31 cellular contexts compared by ENCODE assay signal in the genomic region with DNA sequence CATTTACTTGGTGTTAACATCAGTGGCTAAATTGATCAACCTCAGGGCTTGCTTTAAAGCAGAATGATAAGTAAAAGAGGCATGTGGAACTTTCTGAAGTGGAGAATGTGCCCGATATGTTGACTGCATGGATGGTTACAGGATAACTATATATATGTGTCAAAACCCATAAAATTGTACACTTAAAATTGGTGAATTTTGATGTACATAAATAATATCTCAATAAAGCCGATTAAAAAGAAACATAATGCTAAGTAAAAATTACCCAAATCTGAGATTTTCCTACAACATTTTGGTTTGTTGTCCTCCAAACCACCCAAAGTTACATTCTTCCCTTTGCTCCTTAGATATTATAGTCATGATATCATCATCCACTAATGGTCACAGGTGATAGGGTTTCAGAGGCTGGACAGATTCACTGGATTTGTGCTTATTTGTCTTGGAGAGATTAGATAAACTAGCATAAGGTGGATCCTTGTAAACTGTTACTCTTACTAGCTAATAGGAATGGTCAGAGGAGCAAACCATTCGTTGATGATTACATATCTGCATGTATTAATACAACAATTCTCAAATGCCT.
DNase-seq lines count a peak whose midpoint lies in the region; ATAC-seq, FAIRE-seq and TF ChIP-seq lines count a peak whose summit lies in the region.
"Had no signal": no experiment of that assay in that cellular context is flagged by ENCODE, and none has a peak within 500 bp of the region (broad histone marks: within the 10 kb centered on the region; RNA-seq: fewer than 3 reads in every experiment).

No MANE protein-coding gene starts in this region.

- WGBS in smooth muscle cell (ENCODE audit: low lambda C conversion rate) = 68% methylated on average over 3 of the region's 3 CpGs

- H3K27me3 Mint-ChIP-seq in CD8-positive, alpha-beta memory T cell = no peaks in the 10 kb centered on the region
- H3K27me3 Mint-ChIP-seq: brain; naive thymus-derived CD8-positive, alpha-beta T cell had no signal

- DNase-seq in DMS53 (lab: John Stamatoyannopoulos, UW) (peak; percentile 8), DMS53 treated with DMSO at 0.1 percent for 48 hours (lab: John Stamatoyannopoulos, UW; ENCODE audit: unreplicated experiment) (no peak), brain microvascular endothelial cell (peak; percentile 48), smooth muscle cell (lab: John Stamatoyannopoulos, UW; ENCODE audit: unreplicated experiment) (no peak), GM20000 (ENCODE audit: low spot score) (no peak)
- no peak for DNase-seq in CD8-positive, alpha-beta memory T cell
- DNase-seq: activated CD4-positive, alpha-beta T cell treated with anti-CD3 and anti-CD28 coated beads, Interleukin-2, amount 50 U/mL, for 48 hours; activated CD8-positive, alpha-beta memory T cell treated with anti-CD3 and anti-CD28 coated beads, Interleukin-2, amount 50 U/mL, for 4 hours; activated naive CD4-positive, alpha-beta T cell treated with Interleukin-2 at 50 U/mL for 16 hours; colonic mucosa; effector CD8-positive, alpha-beta T cell; erythroblast; glutamatergic neuron; islet precursor cell; MG63; midbrain; naive thymus-derived CD8-positive, alpha-beta T cell; NCI-H1105; NCI-H187 treated with DMSO at 0.1 percent for 48 hours; NCI-H2171 treated with DMSO at 0.1 percent for 48 hours; NCI-H510A treated with DMSO at 0.1 percent for 48 hours; retina; stimulated activated CD4-positive, alpha-beta T cell treated with anti-CD3 and anti-CD28 coated beads, Interleukin-1b, Interleukin-23, amount 100 ng/mL, for 48 hours; stimulated activated naive CD8-positive, alpha-beta T cell treated with anti-CD3 and anti-CD28 coated beads, Interleukin-15, Interleukin-2, amounts not matched to agents 100 U/mL and 50 U/mL, for 24 hours had no signal

- H4K20me1 ChIP-seq in smooth muscle cell (ENCODE audit: low read depth) = no peaks in the 10 kb centered on the region

- H3K27ac ChIP-seq in brain microvascular endothelial cell (peak overlapping the region; percentile 100), smooth muscle cell (ENCODE audit: low read depth) (peak overlapping the region; percentile 99)
- H3K27ac ChIP-seq in CD8-positive, alpha-beta memory T cell (ENCODE audit: low read depth, low read length) = no peak overlapping the region
- H3K27ac ChIP-seq: 22Rv1, colonic mucosa, SK-N-MC had no signal

- no peak overlapping the region for H3K27ac Mint-ChIP-seq in CD8-positive, alpha-beta memory T cell
- H3K27ac Mint-ChIP-seq: naive thymus-derived CD8-positive, alpha-beta T cell had no signal

- no peaks in the 10 kb centered on the region for H3K9me3 ChIP-seq in smooth muscle cell (replicated peaks; ENCODE audit: low read depth)
- no peaks in the 10 kb centered on the region for H3K9me3 ChIP-seq in CD8-positive, alpha-beta memory T cell (ENCODE audit: low read length)
- H3K9me3 ChIP-seq: colonic mucosa had no signal

- H3K27me3 ChIP-seq in brain microvascular endothelial cell (replicated peaks) = no peaks in the 10 kb centered on the region
- H3K27me3 ChIP-seq in smooth muscle cell (ENCODE audit: low read depth) = no peaks in the 10 kb centered on the region
- no peaks in the 10 kb centered on the region for H3K27me3 ChIP-seq in CD8-positive, alpha-beta memory T cell (ENCODE audit: insufficient read depth, low read length, poor library complexity, severe bottlenecking)
- H3K27me3 ChIP-seq: colonic mucosa, MG63 had no signal

- TF ChIP-seq CTCF in brain microvascular endothelial cell (IDR thresholded peaks at IDR 0.05; ENCODE audit: low read depth, low read length, missing control alignments) (no peak), smooth muscle cell (IDR thresholded peaks at IDR 0.05; ENCODE audit: borderline replicate concordance, insufficient read depth, poor library complexity, severe bottlenecking) (no peak), GM20000 (IDR thresholded peaks at IDR 0.05; ENCODE audit: extremely low read depth, missing control alignments) (no peak)

- H3K4me3 Mint-ChIP-seq in CD8-positive, alpha-beta memory T cell = no peak overlapping the region
- H3K4me3 Mint-ChIP-seq: naive thymus-derived CD8-positive, alpha-beta T cell had no signal

- H2AFZ ChIP-seq in smooth muscle cell (ENCODE audit: low read depth) = no peak overlapping the region

- H3K36me3 Mint-ChIP-seq in CD8-positive, alpha-beta memory T cell = no peaks in the 10 kb centered on the region
- H3K36me3 Mint-ChIP-seq: brain; naive thymus-derived CD8-positive, alpha-beta T cell had no signal

- peaks cover 0 to 2% (median 0%) of the 10 kb centered on the region in 5 donors for H3K9me3 Mint-ChIP-seq in CD8-positive, alpha-beta memory T cell

- CTCF ChIA-PET in CD8-positive, alpha-beta memory T cell (lab: Charles Lee) = no interaction called here

- H3K4me3 ChIP-seq in brain microvascular endothelial cell (ENCODE audit: low read depth, low read length) (no peak overlapping the region), smooth muscle cell (no peak overlapping the region)
- H3K4me3 ChIP-seq in CD8-positive, alpha-beta memory T cell (ENCODE audit: low read length) = no peak overlapping the region
- H3K4me3 ChIP-seq: colonic mucosa, MG63, SK-N-MC had no signal

- no peak for ATAC-seq in HG02571 (IDR thresholded peaks at IDR 0.05; ENCODE audit: unreplicated experiment)
- ATAC-seq: activated CD4-positive, CD25-positive, alpha-beta regulatory T cell treated with anti-CD3 and anti-CD28 coated beads, Interleukin-2, amount 50 U/mL, for 24 hours; naive thymus-derived CD8-positive, alpha-beta T cell; stimulated activated naive CD8-positive, alpha-beta T cell treated with anti-CD3 and anti-CD28 coated beads, Interleukin-15, Interleukin-2, amounts not matched to agents 100 U/mL and 50 U/mL, for 24 hours had no signal

- H3K9ac ChIP-seq in smooth muscle cell (ENCODE audit: low read depth) = peak overlapping the region; percentile 40

- POLR2A ChIA-PET in CD8-positive, alpha-beta memory T cell (lab: Charles Lee) = no interaction called here

- peaks cover 7% of the 10 kb centered on the region for H3K79me2 ChIP-seq in smooth muscle cell (ENCODE audit: low read depth)

- H3F3A ChIP-seq in smooth muscle cell (ENCODE audit: low read depth) = peaks cover 36% of the 10 kb centered on the region

- no peaks in the 10 kb centered on the region for H3K36me3 ChIP-seq in brain microvascular endothelial cell (replicated peaks)
- H3K36me3 ChIP-seq in smooth muscle cell (ENCODE audit: low read depth) = no peaks in the 10 kb centered on the region
- no peaks in the 10 kb centered on the region for H3K36me3 ChIP-seq in CD8-positive, alpha-beta memory T cell (ENCODE audit: insufficient read depth, low read length)
- H3K36me3 ChIP-seq: colonic mucosa, MG63 had no signal

- no peaks in the 10 kb centered on the region for H3K4me1 Mint-ChIP-seq in CD8-positive, alpha-beta memory T cell
- H3K4me1 Mint-ChIP-seq: naive thymus-derived CD8-positive, alpha-beta T cell had no signal

- peak; percentile 55 for FAIRE-seq in islet of Langerhans (lab: Jason Lieb, UNC)
- FAIRE-seq: urothelium cell line had no signal

- H3K4me2 ChIP-seq in smooth muscle cell = peak overlapping the region; percentile 60

- H3K4me1 ChIP-seq in smooth muscle cell (ENCODE audit: low read depth) = peaks cover 11% of the 10 kb centered on the region
- H3K4me1 ChIP-seq in CD8-positive, alpha-beta memory T cell (ENCODE audit: insufficient read depth, low read length) = no peaks in the 10 kb centered on the region
- H3K4me1 ChIP-seq: colonic mucosa had no signal

- in situ Hi-C loops in brain microvascular endothelial cell (cut with HindIII; ENCODE audit: low pct_ligation_motif_present, low sequenced_read_pairs) = no loop called here

Comparison
In these comparisons a context has a peak if more than half of its experiments do, and no peak if none do; other contexts are left out.
1. DNase-seq: peak in DMS53 (single experiment) and brain microvascular endothelial cell (single experiment); none in DMS53 treated with DMSO at 0.1 percent for 48 hours (single experiment), smooth muscle cell (single experiment), GM20000 (single experiment) and CD8-positive, alpha-beta memory T cell (0 of 5).